Comparison of ENCODE assay signal across 24 cellular contexts in the genomic region with DNA sequence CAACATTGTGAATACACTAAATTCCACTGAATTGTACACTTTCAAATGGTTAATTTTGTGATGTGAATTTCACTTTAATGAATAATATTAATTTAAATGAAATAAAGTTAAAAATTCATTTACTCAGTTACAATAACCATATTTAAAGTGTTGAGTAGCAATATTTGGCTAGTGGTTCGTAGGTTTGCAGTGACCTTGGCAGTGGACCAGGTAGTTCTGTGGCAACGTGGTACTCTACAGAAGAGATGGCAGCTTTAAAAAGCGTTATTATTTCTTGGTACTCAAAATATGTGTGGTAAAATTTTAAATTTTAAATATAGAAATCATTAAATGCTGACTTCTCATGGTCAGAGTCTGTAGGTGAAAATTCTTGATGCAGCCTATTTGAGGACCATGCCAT.
"Had no signal": no experiment of that assay in that cellular context is flagged by ENCODE, and none has a peak within 500 bp of the region (broad histone marks: within the 10 kb centered on the region; RNA-seq: fewer than 3 reads in every experiment).

No MANE protein-coding gene starts in this region.

- H3K9me3 Mint-ChIP-seq: activated naive CD4-positive, alpha-beta T cell treated with anti-CD3 and anti-CD28 coated beads, Interleukin-2, amount 50 U/mL, for 72 hours; activated naive CD8-positive, alpha-beta T cell treated with anti-CD3 and anti-CD28 coated beads, Interleukin-2, amount 50 U/mL, for 24 hours; activated T-cell treated with anti-CD3 and anti-CD28 coated beads, Interleukin-2, amount 50 U/mL, for 4 hours; WTC11 had no signal

- H3K27ac Mint-ChIP-seq: activated CD8-positive, alpha-beta memory T cell treated with anti-CD3 and anti-CD28 coated beads, Interleukin-2, amount 10 ng/mL, durations not matched to agents 7 days and 5 days; activated naive CD8-positive, alpha-beta T cell treated with anti-CD3 and anti-CD28 coated beads, Interleukin-2, amount 50 U/mL, for 24 hours; T-helper 17 cell had no signal

- H3K27ac ChIP-seq: brain microvascular endothelial cell, cardiac muscle cell, SJSA1 had no signal

- H3K4me1 ChIP-seq: SJSA1 had no signal

- ATAC-seq: activated CD8-positive, alpha-beta memory T cell treated with anti-CD3 and anti-CD28 coated beads, Interleukin-2, amount 10 ng/mL, durations not matched to agents 7 days and 5 days; activated naive CD4-positive, alpha-beta T cell treated with anti-CD3 and anti-CD28 coated beads, Interleukin-2, amount 50 U/mL, for 72 hours; activated naive CD8-positive, alpha-beta T cell treated with anti-CD3 and anti-CD28 coated beads, Interleukin-2, amount 50 U/mL, for 24 hours; activated T-cell treated with anti-CD3 and anti-CD28 coated beads, Interleukin-2, amount 50 U/mL, for 4 hours; T-helper 17 cell; WTC11 had no signal

- DNase-seq: activated CD4-positive, alpha-beta T cell treated with anti-CD3 and anti-CD28 coated beads for 48 hours; activated CD4-positive, alpha-beta T cell treated with anti-CD3 and anti-CD28 coated beads, Interleukin-2, amount 50 U/mL, for 48 hours; activated CD4-positive, CD25-positive, alpha-beta regulatory T cell treated with anti-CD3 and anti-CD28 coated beads, Interleukin-2, amount 50 U/mL, for 72 hours; activated CD8-positive, alpha-beta memory T cell treated with anti-CD3 and anti-CD28 coated beads, Interleukin-2, amount 10 ng/mL, durations not matched to agents 7 days and 5 days; activated effector memory CD4-positive, alpha-beta T cell treated with anti-CD3 and anti-CD28 coated beads, Interleukin-2, amount 50 U/mL, for 16 hours; activated naive CD4-positive, alpha-beta T cell treated with Interleukin-2 at 50 U/mL for 16 hours; activated naive CD8-positive, alpha-beta T cell treated with anti-CD3 and anti-CD28 coated beads, Interleukin-2, amount 50 U/mL, for 24 hours; activated T-cell treated with anti-CD3 and anti-CD28 coated beads, Interleukin-2, amount 50 U/mL, for 4 hours; amygdala; brain microvascular endothelial cell; cerebellar nuclear complex; NCI-H1048; NCI-H146; NCI-H187 treated with DMSO at 0.1 percent for 48 hours; NCI-H2081 treated with DMSO at 0.1 percent for 48 hours; NCI-H446; NCI-H524; SHP77; T-helper 17 cell; T-helper 9 cell had no signal

- H3K27me3 ChIP-seq: brain microvascular endothelial cell, cardiac muscle cell, SJSA1 had no signal

- H3K4me3 ChIP-seq: cardiac muscle cell, SJSA1 had no signal

- H3K9me3 ChIP-seq: SJSA1 had no signal

- H3K27me3 Mint-ChIP-seq: activated CD8-positive, alpha-beta memory T cell treated with anti-CD3 and anti-CD28 coated beads, Interleukin-2, amount 10 ng/mL, durations not matched to agents 7 days and 5 days; activated naive CD8-positive, alpha-beta T cell treated with anti-CD3 and anti-CD28 coated beads, Interleukin-2, amount 50 U/mL, for 24 hours; T-helper 17 cell had no signal

- H3K4me3 Mint-ChIP-seq: activated CD8-positive, alpha-beta memory T cell treated with anti-CD3 and anti-CD28 coated beads, Interleukin-2, amount 10 ng/mL, durations not matched to agents 7 days and 5 days; activated naive CD8-positive, alpha-beta T cell treated with anti-CD3 and anti-CD28 coated beads, Interleukin-2, amount 50 U/mL, for 24 hours; activated T-cell treated with anti-CD3 and anti-CD28 coated beads, Interleukin-2, amount 50 U/mL, for 4 hours; T-helper 17 cell; WTC11 had no signal
